Comparison of ENCODE assay signal across 4 cellular contexts in the genomic region with DNA sequence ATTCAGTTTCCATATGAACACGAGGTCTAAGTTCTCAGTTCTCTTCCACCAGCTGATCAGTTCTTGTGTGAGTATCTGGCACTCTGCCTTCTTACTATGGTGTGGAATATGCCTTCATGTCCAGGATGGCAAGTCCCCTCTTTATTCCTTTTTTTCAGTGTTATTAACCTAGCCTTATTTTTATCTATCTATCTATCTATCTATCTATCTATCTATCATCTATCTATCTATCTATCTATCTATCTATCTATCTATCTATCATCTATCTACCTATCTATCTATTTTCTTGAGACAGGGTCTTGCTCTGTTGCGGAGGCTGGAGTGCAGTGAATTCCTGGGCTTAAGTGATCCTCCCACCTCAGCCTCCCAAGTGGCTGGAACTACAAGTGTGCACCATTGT.
DNase-seq lines count a peak whose midpoint lies in the region; ATAC-seq, FAIRE-seq and TF ChIP-seq lines count a peak whose summit lies in the region.
"Not testable (repeated sequence)": the region's sequence is repeated elsewhere in the genome, so short reads cannot be mapped to it uniquely, and the experiment has no call there.

No MANE protein-coding gene starts in this region.

- CTCF ChIA-PET in K562 (lab: Yijun Ruan, JAX; ENCODE audit: low intra/inter-chr PET ratio): not testable (repeated sequence)

- H3K9me3 ChIP-seq in K562 (replicated peaks; ENCODE audit: control insufficient read depth, insufficient read depth, low read depth, low read length): not testable (repeated sequence)
- peaks cover 11% of the 10 kb centered on the region for H3K9me3 ChIP-seq in endodermal cell (ENCODE audit: control insufficient read depth, low read length)

- not testable (repeated sequence) for ATAC-seq in K562

- H3K4me3 Mint-ChIP-seq in endodermal cell: not testable (repeated sequence)

- H3K4me3 ChIP-seq in K562; endodermal cell (ENCODE audit: low read length): not testable (repeated sequence)

- H3K4me1 ChIP-seq in K562 (replicated peaks in 1 of 2; ENCODE audit: control insufficient read depth in 2 of 2, insufficient read depth in 2 of 2, low read length in 2 of 2); endodermal cell (ENCODE audit: control insufficient read depth, insufficient read depth, low read length): not testable (repeated sequence)

- not testable (repeated sequence) for H4K20me1 ChIP-seq in K562 (replicated peaks; ENCODE audit: control insufficient read depth, insufficient read depth, low read length)

- H3K27ac Mint-ChIP-seq in endodermal cell: not testable (repeated sequence)

- not testable (repeated sequence) for H3K4me2 ChIP-seq in K562 (ENCODE audit: insufficient read depth, low read length)

- H3K4me1 Mint-ChIP-seq in endodermal cell: not testable (repeated sequence)

- not testable (repeated sequence) for BruUV-seq in K562 (replicated peaks; lab: Mats Ljungman, UMichigan)

- 0% methylated on average over 2 of the region's 2 CpGs for WGBS in K562 (ENCODE audit: insufficient coverage, low coverage, missing lambda C conversion rate)
- 94% methylated on average over 2 of the region's 2 CpGs for WGBS in endodermal cell (ENCODE audit: insufficient coverage in 1 of 2, insufficient read length in 1 of 2), 2 experiments

- not testable (repeated sequence) for H3K9ac ChIP-seq in K562 (ENCODE audit: insufficient read depth in 1 of 2, low read depth in 2 of 2, low read length in 2 of 2); endodermal cell (ENCODE audit: extremely low read depth, low read length, poor library complexity, severe bottlenecking)

- DNase-seq in K562 (ENCODE audit: extremely low read depth in 1 of 4, low spot score in 3 of 4): not testable (repeated sequence)
- peak; percentile 20 for DNase-seq in endodermal cell
- DNase-seq in mesenteric fat pad (ENCODE audit: low spot score): peak; percentile 37
- peak; percentile 8 for DNase-seq in posterior vena cava (ENCODE audit: low spot score)

- peaks cover 0 to 26% of the 10 kb centered on the region in 2 experiments; a peak in 2 of 5 replicates for H3K27me3 ChIP-seq in K562 (ENCODE audit: control insufficient read depth in 2 of 2, insufficient read depth in 2 of 2, low read length in 2 of 2)
- H3K27me3 ChIP-seq in endodermal cell (ENCODE audit: control insufficient read depth, insufficient read depth, low read length, poor library complexity, severe bottlenecking): not testable (repeated sequence)

- H3K36me3 ChIP-seq in K562 (ENCODE audit: control insufficient read depth, insufficient read depth, low read length); endodermal cell (ENCODE audit: control insufficient read depth, insufficient read depth, low read length): not testable (repeated sequence)

- POLR2A ChIA-PET in K562 (lab: Yijun Ruan, JAX): interaction anchor here (1.1 to 1.7 kb wide), 2 partner anchors 9 to 22 kb away, joined by 4 read pairs; no protein-coding TSS in a partner anchor

- in situ Hi-C loops in K562 (cut with MboI): not testable (repeated sequence)

- H3K27me3 Mint-ChIP-seq in endodermal cell (ENCODE audit: insufficient read depth): not testable (repeated sequence)

- H2AFZ ChIP-seq in K562 (ENCODE audit: low read depth, low read length): not testable (repeated sequence)

- H3K79me2 ChIP-seq in K562 (ENCODE audit: control insufficient read depth, insufficient read depth, low read length): not testable (repeated sequence)

- H3K9me1 ChIP-seq in K562 (ENCODE audit: control insufficient read depth, insufficient read depth, low read length): not testable (repeated sequence)

- intact Hi-C loops in K562 (cut with micrococcal nuclease); posterior vena cava (cut with DNase I): not testable (repeated sequence)

- H3K27ac ChIP-seq in K562 (ENCODE audit: extremely low read depth, low read depth, low read length); endodermal cell (ENCODE audit: low read depth, low read length): not testable (repeated sequence)

- TF ChIP-seq CTCF in K562 (IDR thresholded peaks at IDR 0.05 in 2 of 3, conservative IDR thresholded peaks at IDR 0.05 in 1 of 3; ENCODE audit: insufficient read depth in 2 of 3, low read depth in 1 of 3, low read length in 3 of 3); endodermal cell (conservative IDR thresholded peaks at IDR 0.05): not testable (repeated sequence)

- not testable (repeated sequence) for TF ChIP-seq EP300 in K562 (IDR thresholded peaks at IDR 0.05; ENCODE audit: low read length)

- not testable (repeated sequence) for H3K36me3 Mint-ChIP-seq in endodermal cell (ENCODE audit: low read depth)

- TF ChIP-seq RAD21 in K562 (CRISPR knock-in tag; conservative IDR thresholded peaks at IDR 0.05 in 1 of 2, IDR thresholded peaks at IDR 0.05 in 1 of 2): not testable (repeated sequence)

- peaks cover 11% of the 10 kb centered on the region for H3K9me3 Mint-ChIP-seq in endodermal cell

- FAIRE-seq in K562 (lab: Jason Lieb, UNC): not testable (repeated sequence)

- TF ChIP-seq POLR2A in K562 (conservative IDR thresholded peaks at IDR 0.05): not testable (repeated sequence)

TF ChIP-seq in K562, 482 proteins besides CTCF, POLR2A, EP300 and RAD21:
- peak; percentile 96 for TF ChIP-seq DACH1 (IDR thresholded peaks at IDR 0.05; ENCODE audit: partially characterized antibody)
